Comparison of ENCODE assay signal across 22 cellular contexts in the genomic region with DNA sequence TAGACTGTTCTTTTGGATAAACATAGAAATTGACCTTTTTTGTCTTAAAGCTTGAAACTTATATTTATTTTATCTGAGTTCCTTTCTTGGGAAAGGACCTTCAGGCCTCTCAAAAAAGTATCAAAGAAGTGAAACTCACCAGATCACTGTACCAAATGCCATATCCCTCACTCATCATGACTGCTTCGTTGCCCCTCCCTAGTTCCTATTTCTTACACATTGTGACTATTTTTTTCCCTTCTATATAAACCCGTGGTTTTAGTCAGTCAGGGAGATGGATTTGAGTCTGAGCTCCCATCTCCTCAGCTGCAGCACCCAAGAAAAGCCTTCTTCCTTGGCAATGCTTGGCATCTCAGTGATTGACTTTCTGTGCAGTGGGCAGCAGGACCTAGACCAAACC.
"Had no signal": no experiment of that assay in that cellular context is flagged by ENCODE, and none has a peak within 500 bp of the region (broad histone marks: within the 10 kb centered on the region; RNA-seq: fewer than 3 reads in every experiment).

No MANE protein-coding gene starts in this region.

- H3K9me3 ChIP-seq: colonic mucosa, prostate gland, testis had no signal

- DNase-seq: colonic mucosa; effector CD8-positive, alpha-beta T cell; endodermal cell; foreskin keratinocyte; heart left ventricle; kidney glomerular epithelial cell; left colon; left ventricle myocardium superior; lower lobe of right lung; naive thymus-derived CD8-positive, alpha-beta T cell; nephron progenitor cell; nucleus accumbens; stimulated activated CD4-positive, alpha-beta T cell treated with anti-CD3 and anti-CD28 coated beads, Interleukin-2, amount 100 ng/mL, for 24 hours; stimulated activated CD4-positive, alpha-beta T cell treated with anti-CD3 and anti-CD28 coated beads, Interleukin-4, amount 100 ng/mL, for 24 hours; stimulated activated naive CD8-positive, alpha-beta T cell treated with anti-CD3 and anti-CD28 coated beads, Interleukin-15, Interleukin-2, amounts not matched to agents 100 U/mL and 50 U/mL, for 24 hours; substantia nigra; testis; tibial artery had no signal

- H3K36me3 ChIP-seq: colonic mucosa, gastroesophageal sphincter, heart left ventricle, lower lobe of right lung, prostate gland, right atrium auricular region, tibial artery had no signal

- H3K27me3 ChIP-seq: colonic mucosa, foreskin keratinocyte, gastroesophageal sphincter, heart left ventricle, hepatocyte, right atrium auricular region, testis, tibial artery had no signal

- H3K4me3 ChIP-seq: colonic mucosa, gastroesophageal sphincter, heart left ventricle, hepatocyte, lower lobe of right lung, prostate gland, right atrium auricular region, testis, tibial artery had no signal
